Comparison of ENCODE assay signal across 8 cellular contexts in the genomic region with DNA sequence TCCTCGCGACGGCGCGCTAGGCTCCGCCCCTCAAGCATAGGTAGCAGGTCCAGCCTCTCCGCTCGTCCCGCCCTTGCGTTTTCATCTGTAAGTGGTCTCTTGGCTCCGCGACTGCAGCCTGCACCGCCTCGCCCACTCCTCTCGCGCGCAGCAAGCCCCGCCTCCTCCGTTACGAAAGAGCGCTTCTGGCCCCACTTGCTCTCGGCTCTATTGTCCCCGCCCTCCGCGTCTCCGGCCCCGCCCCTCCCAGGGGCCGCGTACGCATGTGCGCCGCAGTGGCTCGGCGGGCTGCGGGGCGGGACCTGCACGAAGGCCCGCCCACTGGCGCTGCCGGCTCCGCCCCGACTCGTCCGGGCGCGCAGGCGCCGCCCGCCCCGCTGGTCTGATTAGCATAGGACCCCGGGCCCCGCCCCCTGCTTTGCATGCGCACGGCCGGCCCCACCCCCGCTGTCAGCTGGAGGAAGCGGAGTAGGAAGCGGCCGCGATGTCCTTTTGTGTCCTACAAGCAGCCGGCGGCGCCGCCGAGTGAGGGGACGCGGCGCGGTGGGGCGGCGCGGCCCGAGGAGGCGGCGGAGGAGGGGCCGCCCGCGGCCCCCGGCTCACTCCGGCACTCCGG. TPM values are rescaled to one million over a fixed set of nuclear protein-coding genes. Genes with fewer than 3 reads are reported as not detected.
DNase-seq lines count a peak whose midpoint lies in the region; TF ChIP-seq lines count a peak whose summit lies in the region.

A gene (plus strand): TSS at position 450 of the 616 bp plus-strand sequence. CDS start 1,656 bp downstream, outside the sequence.

- peaks cover 21% of the 10 kb centered on the region for H4K20me1 ChIP-seq in neural progenitor cell (ENCODE audit: low read depth)

- DNase-seq in GM03348 (ENCODE audit: low spot score) (peak; percentile 100), HFF-Myc (ENCODE audit: extremely low read depth, low read depth) (peak; percentile 90), MV-4-11 (lab: John Stamatoyannopoulos, UW) (peak; percentile 98), SJSA1 (ENCODE audit: low read depth in 1 of 2, low spot score in 2 of 2) (peak; percentile 98 to 100), foreskin fibroblast (peak; percentile 98 to 99), neural progenitor cell (ENCODE audit: low spot score) (peak; percentile 100)
- peak; percentile 100 for DNase-seq in activated gamma-delta T cell treated with anti-CD3 and anti-CD28 coated beads, Interleukin-2, amount 50 U/mL, for 16 hours (ENCODE audit: low read depth)

- peak within 1 kb of the TSS; percentile 44 for H3K9ac ChIP-seq in neural progenitor cell
- peak within 1 kb of the TSS; percentile 89 to 94 for H3K9ac ChIP-seq in stomach smooth muscle (ENCODE audit: low read length in 2 of 2)

- peaks cover 24% of the 10 kb centered on the region for H3K4me1 ChIP-seq in SJSA1 (replicated peaks)
- peaks cover 10% of the 10 kb centered on the region for H3K4me1 ChIP-seq in neural progenitor cell
- peaks cover 42% of the 10 kb centered on the region for H3K4me1 ChIP-seq in stomach smooth muscle (ENCODE audit: control insufficient read depth, insufficient read depth, low read length)

- H3K27ac Mint-ChIP-seq in neural progenitor cell = peak within 1 kb of the TSS; percentile 12

- peak within 1 kb of the TSS; percentile 98 for H3K4me2 ChIP-seq in neural progenitor cell

- H3K36me3 ChIP-seq in SJSA1 (peaks cover 11% of the 10 kb centered on the region; the same call in 1 of the 2 replicates), neural progenitor cell (no peaks in the 10 kb centered on the region), stomach smooth muscle (ENCODE audit: control insufficient read depth in 2 of 2, insufficient read depth in 2 of 2, low read length in 2 of 2) (no peaks in the 10 kb centered on the region)

- peaks cover 28% of the 10 kb centered on the region for H3K27me3 Mint-ChIP-seq in neural progenitor cell (ENCODE audit: insufficient read depth, low read depth)

- H3F3A ChIP-seq in neural progenitor cell (ENCODE audit: low read depth) = peaks cover 25% of the 10 kb centered on the region

- no peaks in the 10 kb centered on the region for H3K9me3 ChIP-seq in SJSA1 (replicated peaks)
- no peaks in the 10 kb centered on the region for H3K9me3 ChIP-seq in neural progenitor cell (ENCODE audit: low read depth)
- H3K9me3 ChIP-seq in stomach smooth muscle (ENCODE audit: control insufficient read depth in 2 of 2, low read length in 2 of 2) = no peaks in the 10 kb centered on the region

- peak within 1 kb of the TSS; percentile 19 for H3K27ac ChIP-seq in SJSA1
- H3K27ac ChIP-seq in neural progenitor cell = peak within 1 kb of the TSS; percentile 31
- peak within 1 kb of the TSS; percentile 98 for H3K27ac ChIP-seq in stomach smooth muscle (ENCODE audit: low read length)

- peaks cover 24% of the 10 kb centered on the region for H3K4me1 Mint-ChIP-seq in neural progenitor cell

- H3K79me2 ChIP-seq in neural progenitor cell (ENCODE audit: low read depth) = peaks cover 18% of the 10 kb centered on the region

- H3K36me3 Mint-ChIP-seq in neural progenitor cell = no peaks in the 10 kb centered on the region

- peak within 1 kb of the TSS; percentile 79 for H3K4me3 ChIP-seq in HFF-Myc (replicated peaks; ENCODE audit: low read depth, low read length)
- H3K4me3 ChIP-seq in SJSA1 = peak within 1 kb of the TSS; percentile 60
- peak within 1 kb of the TSS; percentile 70 to 81 for H3K4me3 ChIP-seq in foreskin fibroblast (ENCODE audit: low read depth in 1 of 2, low read length in 2 of 2)
- H3K4me3 ChIP-seq in neural progenitor cell = peak within 1 kb of the TSS; percentile 87
- peak within 1 kb of the TSS; percentile 76 to 86 for H3K4me3 ChIP-seq in stomach smooth muscle (ENCODE audit: low read length in 2 of 2)

- H3K9me3 Mint-ChIP-seq in neural progenitor cell = no peaks in the 10 kb centered on the region

- peak within 1 kb of the TSS; percentile 55 for H2AFZ ChIP-seq in neural progenitor cell (replicated peaks)

- TF ChIP-seq CTCF in HFF-Myc (IDR thresholded peaks at IDR 0.05; ENCODE audit: low read depth, low read length, missing control alignments) (no peak), foreskin fibroblast (IDR thresholded peaks at IDR 0.05; ENCODE audit: low read depth, low read length) (no peak), neural progenitor cell (IDR thresholded peaks at IDR 0.05) (no peak)

- H3K4me3 Mint-ChIP-seq in neural progenitor cell = peak within 1 kb of the TSS; percentile 95

- H3K27me3 ChIP-seq in SJSA1 (replicated peaks) (peaks cover 7% of the 10 kb centered on the region), neural progenitor cell (peaks cover 41% of the 10 kb centered on the region), stomach smooth muscle (ENCODE audit: control insufficient read depth in 1 of 2, insufficient read depth in 2 of 2, low read length in 2 of 2) (peaks cover 13 to 14% of the 10 kb centered on the region in 2 donors)

RNA-seq across cellular contexts. Expression of the gene that starts here (rescaled TPM):
- 50.7 and 51.1 TPM in 2 replicates for total RNA-seq in SJSA1 (2014; rRNA removed; shearing (Covaris generic))
- total RNA-seq in neural progenitor cell (ENCODE audit: low replicate concordance) = 5.5 and 22.0 TPM in 2 replicates

Comparison
In these comparisons a context has a peak if more than half of its experiments do, and no peak if none do; other contexts are left out.
1. Peak in every context shown above with its lines: DNase-seq, H3K4me3 ChIP-seq and H3K27ac ChIP-seq.
2. H3K27ac ChIP-seq: peak in every context shown above with its lines; median percentile 98 in stomach smooth muscle; 31 in neural progenitor cell; 19 in SJSA1.